Comparison of ENCODE assay signal across 12 cellular contexts in the genomic region with DNA sequence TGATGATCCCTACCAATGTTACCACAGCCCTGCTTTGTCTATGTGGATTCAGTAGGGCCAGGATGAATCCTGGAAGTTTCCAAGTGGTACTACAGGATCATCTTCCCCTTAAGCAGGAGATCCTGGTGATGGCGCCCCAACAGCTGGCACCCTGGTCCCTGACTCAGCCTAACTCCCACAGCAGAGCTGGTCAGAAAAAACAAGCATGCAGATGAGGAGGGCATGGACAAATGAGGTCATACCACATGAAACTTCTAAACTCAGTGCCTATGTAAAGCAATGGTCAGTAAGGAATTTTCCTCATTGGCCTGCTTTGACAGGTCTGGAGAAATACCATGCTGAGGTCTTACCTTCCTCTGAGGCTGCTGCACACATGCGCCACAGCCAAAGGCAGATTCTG.
"Had no signal": no experiment of that assay in that cellular context is flagged by ENCODE, and none has a peak within 500 bp of the region (broad histone marks: within the 10 kb centered on the region; RNA-seq: fewer than 3 reads in every experiment).

No MANE protein-coding gene starts in this region.

- H3K27me3 ChIP-seq: cardiac muscle cell, sigmoid colon, thyroid gland, uterus had no signal

- H3K36me3 Mint-ChIP-seq: activated naive CD8-positive, alpha-beta T cell treated with anti-CD3 and anti-CD28 coated beads for 36 hours; naive thymus-derived CD8-positive, alpha-beta T cell; stimulated activated effector memory CD8-positive, alpha-beta T cell treated with anti-CD3 and anti-CD28 coated beads, Interleukin-12 subunit alpha, Interleukin-12 subunit beta, amount 100 ng/mL, for 72 hours had no signal

- H3K4me3 Mint-ChIP-seq: activated naive CD8-positive, alpha-beta T cell treated with anti-CD3 and anti-CD28 coated beads for 36 hours; activated T-helper 1 cell treated with anti-CD3 and anti-CD28 coated beads, Interleukin-12 subunit alpha, Interleukin-12 subunit beta, Interleukin-2, Interleukin-4 antibody, amounts not matched to agents 30 ng/mL and 10 ng/mL and 1 ng/mL, durations not matched to agents 14 hours and 24 hours and 36 hours; naive thymus-derived CD8-positive, alpha-beta T cell; stimulated activated effector memory CD8-positive, alpha-beta T cell treated with anti-CD3 and anti-CD28 coated beads, Interleukin-12 subunit alpha, Interleukin-12 subunit beta, amount 100 ng/mL, for 72 hours had no signal

- H2AFZ ChIP-seq: parathyroid adenoma had no signal

- H3K9me3 ChIP-seq: sigmoid colon, thyroid gland, uterus had no signal

- H3K27ac Mint-ChIP-seq: activated naive CD8-positive, alpha-beta T cell treated with anti-CD3 and anti-CD28 coated beads for 36 hours; activated T-helper 1 cell treated with anti-CD3 and anti-CD28 coated beads, Interleukin-12 subunit alpha, Interleukin-12 subunit beta, Interleukin-2, Interleukin-4 antibody, amounts not matched to agents 30 ng/mL and 10 ng/mL and 1 ng/mL, durations not matched to agents 14 hours and 24 hours and 36 hours; naive thymus-derived CD8-positive, alpha-beta T cell; stimulated activated effector memory CD8-positive, alpha-beta T cell treated with anti-CD3 and anti-CD28 coated beads, Interleukin-12 subunit alpha, Interleukin-12 subunit beta, amount 100 ng/mL, for 72 hours had no signal

- H3K4me3 ChIP-seq: cardiac muscle cell, dorsolateral prefrontal cortex, sigmoid colon, thyroid gland, uterus had no signal

- H3K27ac ChIP-seq: cardiac muscle cell, dorsolateral prefrontal cortex, parathyroid adenoma, sigmoid colon, thyroid gland, uterus had no signal

- H3K4me1 ChIP-seq: parathyroid adenoma, thyroid gland, uterus had no signal

- H3K36me3 ChIP-seq: cardiac muscle cell, sigmoid colon, thyroid gland, uterus had no signal

- H3K4me1 Mint-ChIP-seq: activated naive CD8-positive, alpha-beta T cell treated with anti-CD3 and anti-CD28 coated beads for 36 hours; naive thymus-derived CD8-positive, alpha-beta T cell; stimulated activated effector memory CD8-positive, alpha-beta T cell treated with anti-CD3 and anti-CD28 coated beads, Interleukin-12 subunit alpha, Interleukin-12 subunit beta, amount 100 ng/mL, for 72 hours had no signal

- H3K79me2 ChIP-seq: parathyroid adenoma had no signal

- H3K27me3 Mint-ChIP-seq: activated naive CD8-positive, alpha-beta T cell treated with anti-CD3 and anti-CD28 coated beads for 36 hours had no signal

- ATAC-seq: naive thymus-derived CD8-positive, alpha-beta T cell; stimulated activated effector memory CD8-positive, alpha-beta T cell treated with anti-CD3 and anti-CD28 coated beads, Interleukin-12 subunit alpha, Interleukin-12 subunit beta, amount 100 ng/mL, for 72 hours had no signal

- H3K9ac ChIP-seq: parathyroid adenoma had no signal

- DNase-seq: activated CD4-positive, CD25-positive, alpha-beta regulatory T cell treated with anti-CD3 and anti-CD28 coated beads, Interleukin-2, amount 50 U/mL, for 72 hours; activated naive CD8-positive, alpha-beta T cell treated with anti-CD3 and anti-CD28 coated beads for 36 hours; dorsolateral prefrontal cortex; erythroblast; naive thymus-derived CD8-positive, alpha-beta T cell; sigmoid colon; thyroid gland; uterus had no signal
